ENCODE assay signal across 18 cellular contexts in genomic region chr10:71462642-71462935, GRCh38.
"Had no signal": no experiment of that assay in that cellular context is flagged by ENCODE, and none has a peak within 500 bp of the region (broad histone marks: within the 10 kb centered on the region; RNA-seq: fewer than 3 reads in every experiment).

No MANE protein-coding gene starts in this region.

- H3K4me1 ChIP-seq: pancreas, vagina had no signal

- ATAC-seq: heart right ventricle; left cardiac atrium; natural killer cell treated with Interleukin-12 subunit alpha and Interleukin-12 subunit beta and Interleukin-15 and Interleukin-18, amount 100 ng/mL, for 72 hours; pancreas; right cardiac atrium had no signal

- H3K9me3 ChIP-seq: heart right ventricle, neutrophil, pancreas, thoracic aorta, vagina had no signal

- DNase-seq: activated CD4-positive, alpha-beta memory T cell treated with anti-CD3 and anti-CD28 coated beads, Interleukin-2, amount 10 ng/mL, durations not matched to agents 7 days and 5 days; activated CD4-positive, alpha-beta T cell treated with anti-CD3 and anti-CD28 coated beads for 48 hours; activated effector memory CD4-positive, alpha-beta T cell treated with anti-CD3 and anti-CD28 coated beads, Interleukin-2, amount 50 U/mL, for 16 hours; activated naive CD4-positive, alpha-beta T cell treated with anti-CD3 and anti-CD28 coated beads, Interleukin-2, amount 10 ng/mL, durations not matched to agents 7 days and 5 days; activated T-cell treated with anti-CD3 and anti-CD28 coated beads for 4 hours; amygdala; effector CD4-positive, alpha-beta T cell; heart right ventricle; islet precursor cell; left cardiac atrium; pancreas; right cardiac atrium; stimulated activated CD4-positive, alpha-beta T cell treated with anti-CD3 and anti-CD28 coated beads, Interleukin-4, amount 100 ng/mL, for 24 hours; stimulated activated naive CD4-positive, alpha-beta T cell treated with Interleukin-2 at 50 U/mL for 16 hours had no signal

- H3K27me3 ChIP-seq: neutrophil, pancreas, vagina had no signal

- H3K36me3 ChIP-seq: heart right ventricle, neutrophil, pancreas, thoracic aorta, vagina had no signal

- H3K27ac ChIP-seq: heart right ventricle, neutrophil, pancreas, thoracic aorta, vagina had no signal

- H3K4me3 ChIP-seq: heart right ventricle, pancreas, thoracic aorta, vagina had no signal
